28 cellular contexts compared by ENCODE assay signal in genomic region chr1:113437554-113438341, GRCh38.
"Had no signal": no experiment of that assay in that cellular context is flagged by ENCODE, and none has a peak within 500 bp of the region (broad histone marks: within the 10 kb centered on the region; RNA-seq: fewer than 3 reads in every experiment).

No MANE protein-coding gene starts in this region.

- H3K27me3 ChIP-seq: left lung, neural progenitor cell, neutrophil, right atrium auricular region, right lobe of liver, stomach, testis, thyroid gland, transverse colon, upper lobe of right lung had no signal

- H2AFZ ChIP-seq: neural progenitor cell, parathyroid adenoma had no signal

- H3K9ac ChIP-seq: neural progenitor cell, parathyroid adenoma had no signal

- H3K36me3 Mint-ChIP-seq: naive thymus-derived CD8-positive, alpha-beta T cell; neural progenitor cell; stimulated activated naive B cell treated with anti-CD40 and anti-IgM and Interleukin-4, amounts not matched to agents 10 μg/mL and 1 μg/mL and 100 μg/mL, for 72 hours had no signal

- H3K9me3 Mint-ChIP-seq: nephron; neural progenitor cell; stimulated activated naive B cell treated with anti-CD40 and anti-IgM and Interleukin-4, amounts not matched to agents 10 μg/mL and 1 μg/mL and 100 μg/mL, for 72 hours had no signal

- H3K79me2 ChIP-seq: parathyroid adenoma had no signal

- H3K27ac ChIP-seq: left lung, lower lobe of right lung, neural progenitor cell, neutrophil, parathyroid adenoma, right atrium auricular region, right lobe of liver, skin epidermis, testis, thyroid gland, upper lobe of right lung had no signal

- H3K27ac Mint-ChIP-seq: naive thymus-derived CD8-positive, alpha-beta T cell; nephron; neural progenitor cell; stimulated activated naive B cell treated with anti-CD40 and anti-IgM and Interleukin-4, amounts not matched to agents 10 μg/mL and 1 μg/mL and 100 μg/mL, for 72 hours had no signal

- H3K4me1 Mint-ChIP-seq: naive thymus-derived CD8-positive, alpha-beta T cell; stimulated activated naive B cell treated with anti-CD40 and anti-IgM and Interleukin-4, amounts not matched to agents 10 μg/mL and 1 μg/mL and 100 μg/mL, for 72 hours had no signal

- DNase-seq: hippocampal formation; left colon; left lung; lower lobe of right lung; mammary epithelial cell; mesenchymal stem cell; naive thymus-derived CD8-positive, alpha-beta T cell; occipital lobe; right lobe of liver; stimulated activated CD4-positive, alpha-beta T cell treated with anti-CD3 and anti-CD28 coated beads, Interleukin-12 subunit alpha, Interleukin-12 subunit beta, amount 100 ng/mL, for 4 hours; stimulated activated CD4-positive, alpha-beta T cell treated with anti-CD3 and anti-CD28 coated beads, Interleukin-15, amount 100 ng/mL, for 24 hours; stimulated activated CD4-positive, alpha-beta T cell treated with anti-CD3 and anti-CD28 coated beads, Interleukin-2, amount 100 ng/mL, for 24 hours; stimulated activated CD4-positive, alpha-beta T cell treated with anti-CD3 and anti-CD28 coated beads, Interleukin-4, amount 100 ng/mL, for 1 hour; stimulated activated naive B cell treated with anti-CD40 and anti-IgM and Interleukin-4, amounts not matched to agents 10 μg/mL and 1 μg/mL and 100 μg/mL, for 72 hours; stimulated activated naive CD8-positive, alpha-beta T cell treated with anti-CD3 and anti-CD28 coated beads, Interleukin-15, Interleukin-2, amounts not matched to agents 100 U/mL and 50 U/mL, for 24 hours; stomach; testis; thyroid gland; transverse colon; upper lobe of right lung had no signal

- H3K4me3 Mint-ChIP-seq: naive thymus-derived CD8-positive, alpha-beta T cell; nephron; neural progenitor cell; stimulated activated naive B cell treated with anti-CD40 and anti-IgM and Interleukin-4, amounts not matched to agents 10 μg/mL and 1 μg/mL and 100 μg/mL, for 72 hours had no signal

- FAIRE-seq: keratinocyte, urothelium cell line had no signal

- ATAC-seq: left colon; lower lobe of right lung; naive thymus-derived CD8-positive, alpha-beta T cell; stimulated activated naive B cell treated with anti-CD40 and anti-IgM and Interleukin-4, amounts not matched to agents 10 μg/mL and 1 μg/mL and 100 μg/mL, for 72 hours; stimulated activated naive CD8-positive, alpha-beta T cell treated with anti-CD3 and anti-CD28 coated beads, Interleukin-15, Interleukin-2, amounts not matched to agents 100 U/mL and 50 U/mL, for 24 hours; upper lobe of right lung had no signal

- H3K4me2 ChIP-seq: neural progenitor cell had no signal

- H3K4me1 ChIP-seq: parathyroid adenoma, testis, upper lobe of right lung had no signal

- H3K4me3 ChIP-seq: left lung, lower lobe of right lung, neural progenitor cell, right atrium auricular region, right lobe of liver, skin epidermis, stomach, testis, thyroid gland, transverse colon, upper lobe of right lung had no signal

- H3K9me3 ChIP-seq: left lung, lower lobe of right lung, neutrophil, right atrium auricular region, right lobe of liver, stomach, testis, thyroid gland, transverse colon, upper lobe of right lung had no signal

- H3K36me3 ChIP-seq: left lung, lower lobe of right lung, neural progenitor cell, neutrophil, right atrium auricular region, right lobe of liver, stomach, thyroid gland, transverse colon, upper lobe of right lung had no signal
